In the genomic region with DNA sequence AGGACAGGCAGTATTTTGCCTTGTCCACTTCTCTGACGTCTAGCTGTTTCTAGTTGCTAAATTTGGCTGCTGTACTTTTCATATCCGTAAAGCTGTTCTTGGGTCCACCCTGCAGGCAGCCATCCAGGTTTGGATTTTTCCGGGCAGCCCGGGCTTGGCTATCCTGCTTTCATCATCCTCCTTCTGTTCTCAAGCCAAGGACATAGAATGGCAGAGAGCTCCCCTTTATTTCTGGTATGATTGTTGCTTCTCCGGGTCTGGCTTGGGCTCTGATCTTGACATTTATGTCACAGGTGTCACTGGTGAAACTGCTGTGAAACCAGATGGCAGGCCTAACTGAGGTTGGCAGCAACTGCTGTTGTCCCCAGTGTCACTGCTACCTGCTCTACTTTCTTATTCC, we compare ENCODE assay signal across 14 cellular contexts. TPM values are rescaled to one million over a fixed set of nuclear protein-coding genes. Genes with fewer than 3 reads are reported as not detected.
DNase-seq lines count a peak whose midpoint lies in the region; ATAC-seq and TF ChIP-seq lines count a peak whose summit lies in the region.
"Had no signal": no experiment of that assay in that cellular context is flagged by ENCODE, and none has a peak within 500 bp of the region (broad histone marks: within the 10 kb centered on the region; RNA-seq: fewer than 3 reads in every experiment).

No MANE protein-coding gene starts in this region.

- peaks cover 2% of the 10 kb centered on the region for H3K9me3 Mint-ChIP-seq in activated CD8-positive, alpha-beta T cell treated with anti-CD3 and anti-CD28 coated beads for 36 hours
- H3K9me3 Mint-ChIP-seq: HFFc6 had no signal

- H3K36me3 ChIP-seq in endocrine pancreas (ENCODE audit: control insufficient read depth, insufficient read depth, low read length) (no peaks in the 10 kb centered on the region), lung (ENCODE audit: control insufficient read depth in 2 of 2, insufficient read depth in 2 of 2, low read length in 2 of 2) (no peaks in the 10 kb centered on the region), aorta (ENCODE audit: control insufficient read depth in 1 of 2, insufficient read depth in 2 of 2, low read length in 1 of 2) (no peaks in the 10 kb centered on the region)

- ATAC-seq in lung (ENCODE audit: insufficient read depth, low FRiP score), result peak; percentile 75
- ATAC-seq in aorta (ENCODE audit: low FRiP score), result peak; percentile 85
- no peak for ATAC-seq in activated CD8-positive, alpha-beta T cell treated with anti-CD3 and anti-CD28 coated beads for 36 hours
- ATAC-seq: stimulated activated naive CD8-positive, alpha-beta T cell treated with anti-CD3 and anti-CD28 coated beads, Interleukin-15, amount 100 ng/mL, for 72 hours had no signal

- TF ChIP-seq CTCF in lung (IDR thresholded peaks at IDR 0.05; ENCODE audit: control extremely low read depth, extremely low read depth), result no peak
- TF ChIP-seq CTCF in GM13977 (IDR thresholded peaks at IDR 0.05; ENCODE audit: extremely low read depth, insufficient read depth, missing control alignments), result no peak
- no peak for TF ChIP-seq CTCF in activated CD8-positive, alpha-beta T cell treated with anti-CD3 and anti-CD28 coated beads for 36 hours (IDR thresholded peaks at IDR 0.05)

- peak overlapping the region; percentile 33 to 69 for H3K27ac ChIP-seq in lung (ENCODE audit: low read depth in 1 of 2, low read length in 1 of 2)
- no peak overlapping the region for H3K27ac ChIP-seq in aorta (ENCODE audit: low read depth in 1 of 2, low read length in 2 of 2)

- H3K27ac Mint-ChIP-seq in activated CD8-positive, alpha-beta T cell treated with anti-CD3 and anti-CD28 coated beads for 36 hours, result no peak overlapping the region
- H3K27ac Mint-ChIP-seq: HFFc6 had no signal

- H3K27me3 ChIP-seq in endocrine pancreas (ENCODE audit: control insufficient read depth, insufficient read depth, low read length) (no peaks in the 10 kb centered on the region), lung (ENCODE audit: control insufficient read depth, insufficient read depth) (no peaks in the 10 kb centered on the region), aorta (ENCODE audit: control insufficient read depth in 1 of 2, insufficient read depth in 2 of 2, low read length in 1 of 2) (no peaks in the 10 kb centered on the region)

- DNase-seq in NCI-H82 (lab: John Stamatoyannopoulos, UW) (peak; percentile 20), NCI-H82 treated with DMSO at 0.1 percent for 48 hours (lab: John Stamatoyannopoulos, UW; ENCODE audit: unreplicated experiment) (no peak), lung (ENCODE audit: low spot score) (peak; percentile 76), aorta (peak; percentile 77 to 87), GM13977 (ENCODE audit: low spot score) (no peak)
- DNase-seq in activated CD8-positive, alpha-beta T cell treated with anti-CD3 and anti-CD28 coated beads for 36 hours, result no peak
- DNase-seq in stimulated activated CD4-positive, alpha-beta T cell treated with anti-CD3 and anti-CD28 coated beads, Interleukin-2, amount 100 ng/mL, for 48 hours, result no peak
- DNase-seq: activated effector memory CD4-positive, alpha-beta T cell treated with Interleukin-2 at 50 U/mL for 16 hours; glutamatergic neuron; HFFc6; NCI-H2107; stimulated activated CD4-positive, alpha-beta T cell treated with anti-CD3 and anti-CD28 coated beads, Interleukin-4, amount 100 ng/mL, for 24 hours; stimulated activated naive CD8-positive, alpha-beta T cell treated with anti-CD3 and anti-CD28 coated beads, Interleukin-15, amount 100 ng/mL, for 72 hours had no signal

- intact Hi-C loops in aorta (cut with DNase I), result no loop called here
- intact Hi-C loops in activated CD8-positive, alpha-beta T cell treated with anti-CD3 and anti-CD28 coated beads for 36 hours (cut with micrococcal nuclease), result no loop called here

- 35 to 74% methylated on average over 5 of the region's 5 CpGs for WGBS in lung, 2 donors
- WGBS in aorta, 2 donors, result 11 to 12% methylated on average over 5 of the region's 5 CpGs

- in situ Hi-C loops in GM13977 (cut with MboI; ENCODE audit: low pct_unique_long_range_greater_than_20kb, low sequenced_read_pairs, unreplicated experiment), result no loop called here

- POLR2A ChIA-PET in activated CD8-positive, alpha-beta T cell treated with anti-CD3 and anti-CD28 coated beads for 36 hours (lab: Charles Lee), result interaction anchor here (0.7 kb wide), 1 partner anchor 12 kb away, joined by 3 read pairs; no protein-coding TSS in a partner anchor

- H3K4me3 Mint-ChIP-seq in activated CD8-positive, alpha-beta T cell treated with anti-CD3 and anti-CD28 coated beads for 36 hours, result no peak overlapping the region
- H3K4me3 Mint-ChIP-seq: HFFc6; stimulated activated naive CD8-positive, alpha-beta T cell treated with anti-CD3 and anti-CD28 coated beads, Interleukin-15, amount 100 ng/mL, for 72 hours had no signal

- no peak overlapping the region for H3K9ac ChIP-seq in endocrine pancreas (ENCODE audit: control insufficient read depth, insufficient read depth, low read length)

- peak overlapping the region; percentile 22 for H3K4me3 ChIP-seq in endocrine pancreas (ENCODE audit: control insufficient read depth, insufficient read depth, low read length)
- H3K4me3 ChIP-seq in lung, result no peak overlapping the region
- no peak overlapping the region for H3K4me3 ChIP-seq in aorta (ENCODE audit: low read length in 2 of 2)

- H3K27me3 Mint-ChIP-seq in activated CD8-positive, alpha-beta T cell treated with anti-CD3 and anti-CD28 coated beads for 36 hours, result peaks cover 2% of the 10 kb centered on the region
- H3K27me3 Mint-ChIP-seq: stimulated activated naive CD8-positive, alpha-beta T cell treated with anti-CD3 and anti-CD28 coated beads, Interleukin-15, amount 100 ng/mL, for 72 hours had no signal

- peaks cover 29% of the 10 kb centered on the region for H3K4me1 Mint-ChIP-seq in activated CD8-positive, alpha-beta T cell treated with anti-CD3 and anti-CD28 coated beads for 36 hours (ENCODE audit: low read depth)

- H3K36me3 Mint-ChIP-seq in activated CD8-positive, alpha-beta T cell treated with anti-CD3 and anti-CD28 coated beads for 36 hours (ENCODE audit: low read depth), result peaks cover 1% of the 10 kb centered on the region

- CTCF ChIA-PET in activated CD8-positive, alpha-beta T cell treated with anti-CD3 and anti-CD28 coated beads for 36 hours (lab: Charles Lee), result interaction anchor here (1.3 kb wide), 1 partner anchor 19 kb away, joined by 4 read pairs; no protein-coding TSS in a partner anchor

- H3K4me1 ChIP-seq in endocrine pancreas (ENCODE audit: control insufficient read depth, insufficient read depth, low read length) (no peaks in the 10 kb centered on the region), lung (ENCODE audit: control insufficient read depth in 2 of 2, insufficient read depth in 2 of 2, low read length in 2 of 2) (peaks cover 0 to 5% of the 10 kb centered on the region in 2 donors), aorta (ENCODE audit: control insufficient read depth in 1 of 2, insufficient read depth in 2 of 2, low read length in 2 of 2) (no peaks in the 10 kb centered on the region)

- H3K9me3 ChIP-seq in endocrine pancreas (ENCODE audit: control insufficient read depth, low read length) (no peaks in the 10 kb centered on the region), lung (ENCODE audit: control insufficient read depth in 2 of 2, insufficient read depth in 1 of 2, low read length in 1 of 2) (no peaks in the 10 kb centered on the region), aorta (ENCODE audit: control insufficient read depth, low read length) (no peaks in the 10 kb centered on the region)

RNA-seq across cellular contexts. Expression of a gene that starts 35.5 kb away (rescaled TPM):
- total RNA-seq in lung (under 1 TPM; 0.17 to 0.31 TPM), aorta (under 1 TPM; 0.63 to 0.81 TPM)
- polyA plus RNA-seq in lung (under 1 TPM; 0.02 to 0.06 TPM), aorta (under 1 TPM in 1 of 2 donors, not detected in 1; 0.15 TPM)
- not detected for total RNA-seq in activated CD8-positive, alpha-beta T cell treated with anti-CD3 and anti-CD28 coated beads for 36 hours

Comparison
In these comparisons a context has a peak if more than half of its experiments do, and no peak if none do; other contexts are left out.
1. DNase-seq: peak in NCI-H82 (single experiment), lung (single experiment) and aorta (2 of 2); none in NCI-H82 treated with DMSO at 0.1 percent for 48 hours (single experiment), GM13977 (single experiment), activated CD8-positive, alpha-beta T cell treated with anti-CD3 and anti-CD28 coated beads for 36 hours (single experiment) and stimulated activated CD4-positive, alpha-beta T cell treated with anti-CD3 and anti-CD28 coated beads, Interleukin-2, amount 100 ng/mL, for 48 hours (0 of 2).
2. H3K27ac ChIP-seq: peak in lung (2 of 2); none in aorta (0 of 2).